ENCODE assay signal across 1 cellular context in the genomic region with DNA sequence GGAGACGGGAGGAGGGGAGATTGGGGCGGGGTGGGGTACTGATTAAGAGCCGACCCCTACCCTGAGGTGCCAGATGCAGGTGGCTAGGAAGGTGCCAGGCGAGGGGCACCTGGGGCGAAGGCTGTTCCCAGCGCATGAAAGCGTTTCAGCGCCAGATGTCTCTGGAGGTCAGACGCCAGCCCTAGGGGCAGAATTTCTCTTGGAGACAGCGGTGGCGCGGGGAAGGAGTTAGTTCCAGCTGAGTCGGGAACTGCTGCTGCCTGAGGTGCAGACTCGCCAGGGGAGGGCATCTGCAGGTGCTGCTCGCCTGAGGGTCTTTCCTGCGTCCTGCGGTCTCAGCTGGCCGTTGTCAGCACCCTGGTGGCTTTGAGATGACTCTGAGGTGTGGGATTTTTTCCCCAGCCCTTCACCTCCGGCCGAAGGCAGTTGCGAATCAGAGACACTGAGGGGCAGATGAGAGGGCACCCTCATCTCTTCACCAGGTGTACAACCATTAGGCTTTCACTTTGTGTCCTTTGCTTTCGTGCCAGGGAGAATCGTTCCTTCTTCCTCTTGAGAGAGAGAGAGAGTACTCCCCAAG.
TF ChIP-seq lines count a peak whose summit lies in the region.

No MANE protein-coding gene starts in this region.

TF ChIP-seq in HepG2, 621 proteins besides CTCF, POLR2A, EP300 and RAD21 (continued from another document and continues in another):
- TF ChIP-seq, protein P1, sequence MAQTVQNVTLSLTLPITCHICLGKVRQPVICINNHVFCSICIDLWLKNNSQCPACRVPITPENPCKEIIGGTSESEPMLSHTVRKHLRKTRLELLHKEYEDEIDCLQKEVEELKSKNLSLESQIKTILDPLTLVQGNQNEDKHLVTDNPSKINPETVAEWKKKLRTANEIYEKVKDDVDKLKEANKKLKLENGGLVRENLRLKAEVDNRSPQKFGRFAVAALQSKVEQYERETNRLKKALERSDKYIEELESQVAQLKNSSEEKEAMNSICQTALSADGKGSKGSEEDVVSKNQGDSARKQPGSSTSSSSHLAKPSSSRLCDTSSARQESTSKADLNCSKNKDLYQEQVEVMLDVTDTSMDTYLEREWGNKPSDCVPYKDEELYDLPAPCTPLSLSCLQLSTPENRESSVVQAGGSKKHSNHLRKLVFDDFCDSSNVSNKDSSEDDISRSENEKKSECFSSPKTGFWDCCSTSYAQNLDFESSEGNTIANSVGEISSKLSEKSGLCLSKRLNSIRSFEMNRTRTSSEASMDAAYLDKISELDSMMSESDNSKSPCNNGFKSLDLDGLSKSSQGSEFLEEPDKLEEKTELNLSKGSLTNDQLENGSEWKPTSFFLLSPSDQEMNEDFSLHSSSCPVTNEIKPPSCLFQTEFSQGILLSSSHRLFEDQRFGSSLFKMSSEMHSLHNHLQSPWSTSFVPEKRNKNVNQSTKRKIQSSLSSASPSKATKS (CRISPR knock-in tag; IDR thresholded peaks at IDR 0.05): no peak
- TF ChIP-seq MTA1 (CRISPR knock-in tag; IDR thresholded peaks at IDR 0.05; ENCODE audit: borderline replicate concordance) (no peak; the same call in 1 of the 2 replicates), SMAD3 (CRISPR knock-in tag; IDR thresholded peaks at IDR 0.05) (no peak), ZNF17 (CRISPR knock-in tag; IDR thresholded peaks at IDR 0.05) (no peak), ZNF367 (CRISPR knock-in tag; IDR thresholded peaks at IDR 0.05; ENCODE audit: borderline replicate concordance) (no peak), ZSCAN9 (CRISPR knock-in tag; IDR thresholded peaks at IDR 0.05; ENCODE audit: borderline replicate concordance) (no peak), ATF1 (CRISPR knock-in tag; IDR thresholded peaks at IDR 0.05) (no peak), KDM3A (CRISPR knock-in tag; IDR thresholded peaks at IDR 0.05; ENCODE audit: low read depth) (no peak; the same call in 1 of the 2 replicates), JARID2 (CRISPR knock-in tag; IDR thresholded peaks at IDR 0.05; ENCODE audit: insufficient replicate concordance) (no peak), CEBPG (CRISPR knock-in tag; IDR thresholded peaks at IDR 0.05) (no peak), ZNF326 (CRISPR knock-in tag; IDR thresholded peaks at IDR 0.05; ENCODE audit: borderline replicate concordance) (no peak), ZNF879 (CRISPR knock-in tag; IDR thresholded peaks at IDR 0.05) (no peak), ZNF709 (CRISPR knock-in tag; IDR thresholded peaks at IDR 0.05) (0 out of 2 replicates have a peak, but pooled peaks have one; percentile 20), FIP1L1 (IDR thresholded peaks at IDR 0.05; ENCODE audit: borderline replicate concordance, insufficient read depth, low read depth, low read length) (no peak), SIN3A (IDR thresholded peaks at IDR 0.05; ENCODE audit: borderline replicate concordance, low read depth, low read length) (no peak), U2AF1 (optimal IDR thresholded peaks at IDR 0.05; ENCODE audit: low read depth, low read length) (no peak), ZNF235 (CRISPR knock-in tag; IDR thresholded peaks at IDR 0.05; ENCODE audit: borderline replicate concordance) (no peak), BRCA1 (CRISPR knock-in tag; IDR thresholded peaks at IDR 0.05) (no peak), MBD4 (IDR thresholded peaks at IDR 0.05; ENCODE audit: borderline replicate concordance, low read length) (no peak), ZEB1 (IDR thresholded peaks at IDR 0.05; ENCODE audit: insufficient replicate concordance, low read depth) (no peak), CCAR2 (optimal IDR thresholded peaks at IDR 0.05; ENCODE audit: low read depth, low read length) (no peak), ZNF672 (CRISPR knock-in tag; IDR thresholded peaks at IDR 0.05) (no peak), YY1 (IDR thresholded peaks at IDR 0.05; ENCODE audit: insufficient read depth, insufficient replicate concordance, low read depth, low read length) (no peak), ZNF614 (CRISPR knock-in tag; IDR thresholded peaks at IDR 0.05; ENCODE audit: borderline replicate concordance) (no peak), ZNF839 (CRISPR knock-in tag; IDR thresholded peaks at IDR 0.05; ENCODE audit: borderline replicate concordance) (no peak), NFATC3 (CRISPR knock-in tag; IDR thresholded peaks at IDR 0.05) (no peak)
- TF ChIP-seq, protein P2, sequence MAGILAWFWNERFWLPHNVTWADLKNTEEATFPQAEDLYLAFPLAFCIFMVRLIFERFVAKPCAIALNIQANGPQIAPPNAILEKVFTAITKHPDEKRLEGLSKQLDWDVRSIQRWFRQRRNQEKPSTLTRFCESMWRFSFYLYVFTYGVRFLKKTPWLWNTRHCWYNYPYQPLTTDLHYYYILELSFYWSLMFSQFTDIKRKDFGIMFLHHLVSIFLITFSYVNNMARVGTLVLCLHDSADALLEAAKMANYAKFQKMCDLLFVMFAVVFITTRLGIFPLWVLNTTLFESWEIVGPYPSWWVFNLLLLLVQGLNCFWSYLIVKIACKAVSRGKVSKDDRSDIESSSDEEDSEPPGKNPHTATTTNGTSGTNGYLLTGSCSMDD (CRISPR knock-in tag; IDR thresholded peaks at IDR 0.05): no peak
- TF ChIP-seq, protein P3, sequence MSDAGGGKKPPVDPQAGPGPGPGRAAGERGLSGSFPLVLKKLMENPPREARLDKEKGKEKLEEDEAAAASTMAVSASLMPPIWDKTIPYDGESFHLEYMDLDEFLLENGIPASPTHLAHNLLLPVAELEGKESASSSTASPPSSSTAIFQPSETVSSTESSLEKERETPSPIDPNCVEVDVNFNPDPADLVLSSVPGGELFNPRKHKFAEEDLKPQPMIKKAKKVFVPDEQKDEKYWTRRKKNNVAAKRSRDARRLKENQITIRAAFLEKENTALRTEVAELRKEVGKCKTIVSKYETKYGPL (CRISPR knock-in tag; IDR thresholded peaks at IDR 0.05): no peak
- TF ChIP-seq, protein P4, sequence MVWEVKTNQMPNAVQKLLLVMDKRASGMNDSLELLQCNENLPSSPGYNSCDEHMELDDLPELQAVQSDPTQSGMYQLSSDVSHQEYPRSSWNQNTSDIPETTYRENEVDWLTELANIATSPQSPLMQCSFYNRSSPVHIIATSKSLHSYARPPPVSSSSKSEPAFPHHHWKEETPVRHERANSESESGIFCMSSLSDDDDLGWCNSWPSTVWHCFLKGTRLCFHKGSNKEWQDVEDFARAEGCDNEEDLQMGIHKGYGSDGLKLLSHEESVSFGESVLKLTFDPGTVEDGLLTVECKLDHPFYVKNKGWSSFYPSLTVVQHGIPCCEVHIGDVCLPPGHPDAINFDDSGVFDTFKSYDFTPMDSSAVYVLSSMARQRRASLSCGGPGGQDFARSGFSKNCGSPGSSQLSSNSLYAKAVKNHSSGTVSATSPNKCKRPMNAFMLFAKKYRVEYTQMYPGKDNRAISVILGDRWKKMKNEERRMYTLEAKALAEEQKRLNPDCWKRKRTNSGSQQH (CRISPR knock-in tag; IDR thresholded peaks at IDR 0.05; ENCODE audit: low read depth): no peak
- TF ChIP-seq, protein P5, sequence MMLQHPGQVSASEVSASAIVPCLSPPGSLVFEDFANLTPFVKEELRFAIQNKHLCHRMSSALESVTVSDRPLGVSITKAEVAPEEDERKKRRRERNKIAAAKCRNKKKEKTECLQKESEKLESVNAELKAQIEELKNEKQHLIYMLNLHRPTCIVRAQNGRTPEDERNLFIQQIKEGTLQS (CRISPR knock-in tag; IDR thresholded peaks at IDR 0.05): no peak
- TF ChIP-seq, protein P6, sequence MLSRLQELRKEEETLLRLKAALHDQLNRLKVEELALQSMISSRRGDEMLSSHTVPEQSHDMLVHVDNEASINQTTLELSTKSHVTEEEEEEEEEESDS (CRISPR knock-in tag; IDR thresholded peaks at IDR 0.05; ENCODE audit: borderline replicate concordance): no peak
- TF ChIP-seq, protein P7, sequence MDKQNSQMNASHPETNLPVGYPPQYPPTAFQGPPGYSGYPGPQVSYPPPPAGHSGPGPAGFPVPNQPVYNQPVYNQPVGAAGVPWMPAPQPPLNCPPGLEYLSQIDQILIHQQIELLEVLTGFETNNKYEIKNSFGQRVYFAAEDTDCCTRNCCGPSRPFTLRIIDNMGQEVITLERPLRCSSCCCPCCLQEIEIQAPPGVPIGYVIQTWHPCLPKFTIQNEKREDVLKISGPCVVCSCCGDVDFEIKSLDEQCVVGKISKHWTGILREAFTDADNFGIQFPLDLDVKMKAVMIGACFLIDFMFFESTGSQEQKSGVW (CRISPR knock-in tag; IDR thresholded peaks at IDR 0.05; ENCODE audit: borderline replicate concordance): no peak
- TF ChIP-seq, protein P8, sequence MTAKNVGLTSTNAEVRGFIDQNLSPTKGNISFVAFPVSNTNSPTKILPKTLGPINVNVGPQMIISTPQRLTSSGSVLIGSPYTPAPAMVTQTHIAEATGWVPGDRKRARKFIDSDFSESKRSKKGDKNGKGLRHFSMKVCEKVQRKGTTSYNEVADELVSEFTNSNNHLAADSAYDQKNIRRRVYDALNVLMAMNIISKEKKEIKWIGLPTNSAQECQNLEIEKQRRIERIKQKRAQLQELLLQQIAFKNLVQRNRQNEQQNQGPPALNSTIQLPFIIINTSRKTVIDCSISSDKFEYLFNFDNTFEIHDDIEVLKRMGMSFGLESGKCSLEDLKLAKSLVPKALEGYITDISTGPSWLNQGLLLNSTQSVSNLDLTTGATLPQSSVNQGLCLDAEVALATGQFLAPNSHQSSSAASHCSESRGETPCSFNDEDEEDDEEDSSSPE (CRISPR knock-in tag; IDR thresholded peaks at IDR 0.05): no peak
- TF ChIP-seq, protein P9, sequence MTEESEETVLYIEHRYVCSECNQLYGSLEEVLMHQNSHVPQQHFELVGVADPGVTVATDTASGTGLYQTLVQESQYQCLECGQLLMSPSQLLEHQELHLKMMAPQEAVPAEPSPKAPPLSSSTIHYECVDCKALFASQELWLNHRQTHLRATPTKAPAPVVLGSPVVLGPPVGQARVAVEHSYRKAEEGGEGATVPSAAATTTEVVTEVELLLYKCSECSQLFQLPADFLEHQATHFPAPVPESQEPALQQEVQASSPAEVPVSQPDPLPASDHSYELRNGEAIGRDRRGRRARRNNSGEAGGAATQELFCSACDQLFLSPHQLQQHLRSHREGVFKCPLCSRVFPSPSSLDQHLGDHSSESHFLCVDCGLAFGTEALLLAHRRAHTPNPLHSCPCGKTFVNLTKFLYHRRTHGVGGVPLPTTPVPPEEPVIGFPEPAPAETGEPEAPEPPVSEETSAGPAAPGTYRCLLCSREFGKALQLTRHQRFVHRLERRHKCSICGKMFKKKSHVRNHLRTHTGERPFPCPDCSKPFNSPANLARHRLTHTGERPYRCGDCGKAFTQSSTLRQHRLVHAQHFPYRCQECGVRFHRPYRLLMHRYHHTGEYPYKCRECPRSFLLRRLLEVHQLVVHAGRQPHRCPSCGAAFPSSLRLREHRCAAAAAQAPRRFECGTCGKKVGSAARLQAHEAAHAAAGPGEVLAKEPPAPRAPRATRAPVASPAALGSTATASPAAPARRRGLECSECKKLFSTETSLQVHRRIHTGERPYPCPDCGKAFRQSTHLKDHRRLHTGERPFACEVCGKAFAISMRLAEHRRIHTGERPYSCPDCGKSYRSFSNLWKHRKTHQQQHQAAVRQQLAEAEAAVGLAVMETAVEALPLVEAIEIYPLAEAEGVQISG (CRISPR knock-in tag; IDR thresholded peaks at IDR 0.05): no peak
- TF ChIP-seq, protein P10, sequence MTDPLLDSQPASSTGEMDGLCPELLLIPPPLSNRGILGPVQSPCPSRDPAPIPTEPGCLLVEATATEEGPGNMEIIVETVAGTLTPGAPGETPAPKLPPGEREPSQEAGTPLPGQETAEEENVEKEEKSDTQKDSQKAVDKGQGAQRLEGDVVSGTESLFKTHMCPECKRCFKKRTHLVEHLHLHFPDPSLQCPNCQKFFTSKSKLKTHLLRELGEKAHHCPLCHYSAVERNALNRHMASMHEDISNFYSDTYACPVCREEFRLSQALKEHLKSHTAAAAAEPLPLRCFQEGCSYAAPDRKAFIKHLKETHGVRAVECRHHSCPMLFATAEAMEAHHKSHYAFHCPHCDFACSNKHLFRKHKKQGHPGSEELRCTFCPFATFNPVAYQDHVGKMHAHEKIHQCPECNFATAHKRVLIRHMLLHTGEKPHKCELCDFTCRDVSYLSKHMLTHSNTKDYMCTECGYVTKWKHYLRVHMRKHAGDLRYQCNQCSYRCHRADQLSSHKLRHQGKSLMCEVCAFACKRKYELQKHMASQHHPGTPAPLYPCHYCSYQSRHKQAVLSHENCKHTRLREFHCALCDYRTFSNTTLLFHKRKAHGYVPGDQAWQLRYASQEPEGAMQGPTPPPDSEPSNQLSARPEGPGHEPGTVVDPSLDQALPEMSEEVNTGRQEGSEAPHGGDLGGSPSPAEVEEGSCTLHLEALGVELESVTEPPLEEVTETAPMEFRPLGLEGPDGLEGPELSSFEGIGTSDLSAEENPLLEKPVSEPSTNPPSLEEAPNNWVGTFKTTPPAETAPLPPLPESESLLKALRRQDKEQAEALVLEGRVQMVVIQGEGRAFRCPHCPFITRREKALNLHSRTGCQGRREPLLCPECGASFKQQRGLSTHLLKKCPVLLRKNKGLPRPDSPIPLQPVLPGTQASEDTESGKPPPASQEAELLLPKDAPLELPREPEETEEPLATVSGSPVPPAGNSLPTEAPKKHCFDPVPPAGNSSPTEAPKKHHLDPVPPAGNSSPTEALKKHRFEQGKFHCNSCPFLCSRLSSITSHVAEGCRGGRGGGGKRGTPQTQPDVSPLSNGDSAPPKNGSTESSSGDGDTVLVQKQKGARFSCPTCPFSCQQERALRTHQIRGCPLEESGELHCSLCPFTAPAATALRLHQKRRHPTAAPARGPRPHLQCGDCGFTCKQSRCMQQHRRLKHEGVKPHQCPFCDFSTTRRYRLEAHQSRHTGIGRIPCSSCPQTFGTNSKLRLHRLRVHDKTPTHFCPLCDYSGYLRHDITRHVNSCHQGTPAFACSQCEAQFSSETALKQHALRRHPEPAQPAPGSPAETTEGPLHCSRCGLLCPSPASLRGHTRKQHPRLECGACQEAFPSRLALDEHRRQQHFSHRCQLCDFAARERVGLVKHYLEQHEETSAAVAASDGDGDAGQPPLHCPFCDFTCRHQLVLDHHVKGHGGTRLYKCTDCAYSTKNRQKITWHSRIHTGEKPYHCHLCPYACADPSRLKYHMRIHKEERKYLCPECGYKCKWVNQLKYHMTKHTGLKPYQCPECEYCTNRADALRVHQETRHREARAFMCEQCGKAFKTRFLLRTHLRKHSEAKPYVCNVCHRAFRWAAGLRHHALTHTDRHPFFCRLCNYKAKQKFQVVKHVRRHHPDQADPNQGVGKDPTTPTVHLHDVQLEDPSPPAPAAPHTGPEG (CRISPR knock-in tag; IDR thresholded peaks at IDR 0.05): no peak
- TF ChIP-seq, protein P11, sequence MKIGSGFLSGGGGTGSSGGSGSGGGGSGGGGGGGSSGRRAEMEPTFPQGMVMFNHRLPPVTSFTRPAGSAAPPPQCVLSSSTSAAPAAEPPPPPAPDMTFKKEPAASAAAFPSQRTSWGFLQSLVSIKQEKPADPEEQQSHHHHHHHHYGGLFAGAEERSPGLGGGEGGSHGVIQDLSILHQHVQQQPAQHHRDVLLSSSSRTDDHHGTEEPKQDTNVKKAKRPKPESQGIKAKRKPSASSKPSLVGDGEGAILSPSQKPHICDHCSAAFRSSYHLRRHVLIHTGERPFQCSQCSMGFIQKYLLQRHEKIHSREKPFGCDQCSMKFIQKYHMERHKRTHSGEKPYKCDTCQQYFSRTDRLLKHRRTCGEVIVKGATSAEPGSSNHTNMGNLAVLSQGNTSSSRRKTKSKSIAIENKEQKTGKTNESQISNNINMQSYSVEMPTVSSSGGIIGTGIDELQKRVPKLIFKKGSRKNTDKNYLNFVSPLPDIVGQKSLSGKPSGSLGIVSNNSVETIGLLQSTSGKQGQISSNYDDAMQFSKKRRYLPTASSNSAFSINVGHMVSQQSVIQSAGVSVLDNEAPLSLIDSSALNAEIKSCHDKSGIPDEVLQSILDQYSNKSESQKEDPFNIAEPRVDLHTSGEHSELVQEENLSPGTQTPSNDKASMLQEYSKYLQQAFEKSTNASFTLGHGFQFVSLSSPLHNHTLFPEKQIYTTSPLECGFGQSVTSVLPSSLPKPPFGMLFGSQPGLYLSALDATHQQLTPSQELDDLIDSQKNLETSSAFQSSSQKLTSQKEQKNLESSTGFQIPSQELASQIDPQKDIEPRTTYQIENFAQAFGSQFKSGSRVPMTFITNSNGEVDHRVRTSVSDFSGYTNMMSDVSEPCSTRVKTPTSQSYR (CRISPR knock-in tag; IDR thresholded peaks at IDR 0.05; ENCODE audit: borderline replicate concordance): no peak
